9 cellular contexts compared by ENCODE assay signal in the genomic region with DNA sequence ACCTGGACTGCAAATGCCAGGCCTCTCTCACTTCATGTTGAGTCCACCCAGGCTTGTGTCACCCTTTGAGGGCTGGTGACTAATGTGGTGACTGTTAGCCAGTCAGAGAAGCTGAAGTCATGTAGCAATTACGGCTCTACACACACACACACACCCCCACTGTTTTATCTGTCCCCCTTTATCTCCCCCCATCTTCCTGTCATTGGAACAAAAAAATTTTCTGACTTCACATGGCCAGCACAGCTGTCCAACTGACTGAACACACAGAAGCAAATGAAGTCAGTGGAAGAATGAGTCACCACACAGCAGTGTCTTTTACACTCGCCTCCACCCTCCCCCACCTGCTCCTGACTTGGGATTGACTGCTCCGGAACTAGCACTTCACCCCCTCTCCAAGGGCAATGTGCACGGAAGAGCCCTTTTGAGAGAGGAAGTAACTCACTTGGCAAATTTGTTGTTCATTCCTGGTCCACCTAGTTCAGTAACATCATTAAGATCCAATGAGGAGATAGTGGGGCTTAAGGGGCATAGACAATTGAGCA.
DNase-seq lines count a peak whose midpoint lies in the region; ATAC-seq, FAIRE-seq and TF ChIP-seq lines count a peak whose summit lies in the region.
"Had no signal": no experiment of that assay in that cellular context is flagged by ENCODE, and none has a peak within 500 bp of the region (broad histone marks: within the 10 kb centered on the region; RNA-seq: fewer than 3 reads in every experiment).

No MANE protein-coding gene starts in this region.

- no peak overlapping the region for H3K27ac Mint-ChIP-seq in effector memory CD8-positive, alpha-beta T cell
- H3K27ac Mint-ChIP-seq: activated naive CD8-positive, alpha-beta T cell had no signal

- peak overlapping the region; percentile 6 for H3K4me2 ChIP-seq in trophoblast cell (ENCODE audit: low read length)

- no peak overlapping the region for H2AFZ ChIP-seq in trophoblast cell (ENCODE audit: insufficient read depth, low read length, poor library complexity)

- H3K4me3 ChIP-seq in trophoblast cell (ENCODE audit: low read depth, low read length): no peak overlapping the region
- H3K4me3 ChIP-seq in prostate gland: no peak overlapping the region

- no peaks in the 10 kb centered on the region for H3K27me3 ChIP-seq in trophoblast cell (ENCODE audit: insufficient read depth, low read length)
- H3K27me3 ChIP-seq in prostate gland (replicated peaks; ENCODE audit: insufficient read depth): no peaks in the 10 kb centered on the region

- peak; percentile 82 for FAIRE-seq in H54 (lab: Jason Lieb, UNC)

- DNase-seq in H54 (ENCODE audit: insufficient read length, low spot score) (peak; percentile 30), NOMO-1 treated with dmso at 0.1 percent for 144 hours (lab: John Stamatoyannopoulos, UW; ENCODE audit: unreplicated experiment) (peak; percentile 67), erythroblast (lab: John Stamatoyannopoulos, UW) (peak; percentile 7 to 26), trophoblast cell (peak in 1 of 2 donors; percentile 13), prostate gland (ENCODE audit: low spot score) (no peak)
- no peak for DNase-seq in effector memory CD8-positive, alpha-beta T cell

- H3K79me2 ChIP-seq in trophoblast cell (ENCODE audit: control insufficient read depth, insufficient read depth, low read length, poor library complexity): no peaks in the 10 kb centered on the region

- H3K4me1 ChIP-seq in trophoblast cell (ENCODE audit: control insufficient read depth in 1 of 2, insufficient read depth in 2 of 2, low read length in 2 of 2): peaks cover 5 to 8% of the 10 kb centered on the region in 2 experiments
- H3K4me1 ChIP-seq in prostate gland (replicated peaks): no peaks in the 10 kb centered on the region

- no peak overlapping the region for H3K23ac ChIP-seq in trophoblast cell (ENCODE audit: low read length)

- H3K4ac ChIP-seq in trophoblast cell (ENCODE audit: low read depth, low read length): no peak overlapping the region

- WGBS in trophoblast cell (ENCODE audit: extremely low coverage, insufficient coverage, insufficient read length): no CpG with 5 or more reads among the region's 4 CpGs
- 34% methylated on average over 4 of the region's 4 CpGs for WGBS in prostate gland

- H3K4me3 Mint-ChIP-seq in effector memory CD8-positive, alpha-beta T cell: no peak overlapping the region
- H3K4me3 Mint-ChIP-seq: activated naive CD8-positive, alpha-beta T cell had no signal

- H3K4me1 Mint-ChIP-seq in effector memory CD8-positive, alpha-beta T cell (ENCODE audit: low read depth in 2 of 2): no peaks in the 10 kb centered on the region

- no peak for TF ChIP-seq POLR2A in H54 (IDR thresholded peaks at IDR 0.05; ENCODE audit: low read depth, low read length)
- no peak for TF ChIP-seq POLR2A in erythroblast (IDR thresholded peaks at IDR 0.05; ENCODE audit: low read length)
- no peak for TF ChIP-seq POLR2A in prostate gland (IDR thresholded peaks at IDR 0.05)

- H4K12ac ChIP-seq in trophoblast cell (ENCODE audit: low read depth, low read length): no peak overlapping the region

- H3K27me3 Mint-ChIP-seq in effector memory CD8-positive, alpha-beta T cell: peaks cover 5 to 16% of the 10 kb centered on the region in 2 donors

- TF ChIP-seq CTCF in prostate gland (IDR thresholded peaks at IDR 0.05): no peak

- H3K36me3 ChIP-seq in trophoblast cell (ENCODE audit: control insufficient read depth in 1 of 2, insufficient read depth in 2 of 2, low read length in 2 of 2): no peaks in the 10 kb centered on the region
- no peaks in the 10 kb centered on the region for H3K36me3 ChIP-seq in prostate gland

- no peak overlapping the region for H3K18ac ChIP-seq in trophoblast cell (ENCODE audit: low read length)

- no peak overlapping the region for H2AK5ac ChIP-seq in trophoblast cell (ENCODE audit: low read length)

- no peaks in the 10 kb centered on the region for H3K9me3 Mint-ChIP-seq in effector memory CD8-positive, alpha-beta T cell

- no peak overlapping the region for H3K14ac ChIP-seq in trophoblast cell (ENCODE audit: low read length)

- H2BK12ac ChIP-seq in trophoblast cell (ENCODE audit: low read length): no peak overlapping the region

- ATAC-seq in GM21576 (IDR thresholded peaks at IDR 0.05; ENCODE audit: unreplicated experiment) (no peak), GM18520 (IDR thresholded peaks at IDR 0.05; ENCODE audit: unreplicated experiment) (no peak)
- no peak for ATAC-seq in effector memory CD8-positive, alpha-beta T cell (replicated peaks)

- intact Hi-C loops in prostate gland (cut with DNase I): no loop called here

- no peak overlapping the region for H4K91ac ChIP-seq in trophoblast cell (ENCODE audit: low read depth, low read length)

- no peak overlapping the region for H2BK120ac ChIP-seq in trophoblast cell (ENCODE audit: insufficient read depth, low read length, poor library complexity)

- H2BK5ac ChIP-seq in trophoblast cell (ENCODE audit: low read depth, low read length, poor library complexity): no peak overlapping the region

- H4K8ac ChIP-seq in trophoblast cell (ENCODE audit: low read depth, low read length): no peak overlapping the region

- H3K79me1 ChIP-seq in trophoblast cell (ENCODE audit: low read length): no peaks in the 10 kb centered on the region

- H3K27ac ChIP-seq in trophoblast cell (ENCODE audit: low read depth, low read length) (no peak overlapping the region), prostate gland (no peak overlapping the region)

- H3K9ac ChIP-seq in trophoblast cell (ENCODE audit: low read length): no peak overlapping the region

- H3K36me3 Mint-ChIP-seq in effector memory CD8-positive, alpha-beta T cell (ENCODE audit: insufficient read depth): no peaks in the 10 kb centered on the region
- H3K36me3 Mint-ChIP-seq: activated naive CD8-positive, alpha-beta T cell had no signal

- H3K9me3 ChIP-seq in trophoblast cell (ENCODE audit: insufficient read depth, low read depth, low read length): no peaks in the 10 kb centered on the region
- H3K9me3 ChIP-seq in prostate gland: no peaks in the 10 kb centered on the region

Comparison
In these comparisons a context has a peak if more than half of its experiments do, and no peak if none do; other contexts are left out.
1. DNase-seq: peak in H54 (single experiment), NOMO-1 treated with dmso at 0.1 percent for 144 hours (single experiment) and erythroblast (2 of 2); none in prostate gland (single experiment) and effector memory CD8-positive, alpha-beta T cell (0 of 3).